18 cellular contexts compared by ENCODE assay signal in genomic region chr2:164850235-164850634, GRCh38. TPM values are rescaled to one million over a fixed set of nuclear protein-coding genes. Genes with fewer than 3 reads are reported as not detected.
A peak's percentile ranks its signal among the peaks of the same experiment; 100 is the strongest.
DNase-seq lines count a peak whose midpoint lies in the region; ATAC-seq, FAIRE-seq and TF ChIP-seq lines count a peak whose summit lies in the region.
"Had no signal": no experiment of that assay in that cellular context is flagged by ENCODE, and none has a peak within 500 bp of the region (broad histone marks: within the 10 kb centered on the region; RNA-seq: fewer than 3 reads in every experiment).

No MANE protein-coding gene starts in this region.

- peak overlapping the region; percentile 9 to 46 for H3K9ac ChIP-seq in kidney (ENCODE audit: low read length in 2 of 2)

- no peaks in the 10 kb centered on the region for H3K36me3 Mint-ChIP-seq in stimulated activated memory B cell treated with anti-CD40 and anti-IgM and Interleukin-4, amounts not matched to agents 10 μg/mL and 1 μg/mL and 100 μg/mL, for 72 hours
- H3K36me3 Mint-ChIP-seq: type B pancreatic cell had no signal

- H3K27ac Mint-ChIP-seq in stimulated activated memory B cell treated with anti-CD40 and anti-IgM and Interleukin-4, amounts not matched to agents 10 μg/mL and 1 μg/mL and 100 μg/mL, for 72 hours: no peak overlapping the region
- H3K27ac Mint-ChIP-seq: stimulated activated naive CD8-positive, alpha-beta T cell treated with anti-CD3 and anti-CD28 coated beads, Interleukin-15, Interleukin-2, amounts not matched to agents 100 ng/mL and 50 ng/mL, for 24 hours; type B pancreatic cell had no signal

- H3K9me3 ChIP-seq in kidney (ENCODE audit: control insufficient read depth in 1 of 2, low read length in 2 of 2) (no peaks in the 10 kb centered on the region), left lung (no peaks in the 10 kb centered on the region)
- H3K9me3 ChIP-seq: Peyer's patch had no signal

- H3K27me3 ChIP-seq in left lung: no peaks in the 10 kb centered on the region
- H3K27me3 ChIP-seq: Peyer's patch had no signal

- DNase-seq in KG1 (lab: John Stamatoyannopoulos, UW) (peak; percentile 32), OCI-M1 (lab: John Stamatoyannopoulos, UW) (peak; percentile 86), kidney (no peak), SHP77 (lab: John Stamatoyannopoulos, UW) (no peak), left lung (no peak)
- no peak for DNase-seq in activated naive CD4-positive, alpha-beta T cell treated with anti-CD3 and anti-CD28 coated beads, Interleukin-2, amount 50 U/mL, for 16 hours
- DNase-seq: activated CD4-positive, alpha-beta T cell treated with anti-CD3 and anti-CD28 coated beads for 48 hours; activated CD8-positive, alpha-beta memory T cell treated with anti-CD3 and anti-CD28 coated beads, Interleukin-2, amount 50 U/mL, for 48 hours; DND-41; NCI-H146; NCI-H774; Peyer's patch had no signal

- no peak for TF ChIP-seq CTCF in kidney (IDR thresholded peaks at IDR 0.05; ENCODE audit: borderline replicate concordance, extremely low read depth, insufficient read depth)
- TF ChIP-seq CTCF in left lung (IDR thresholded peaks at IDR 0.05): no peak

- ATAC-seq in stimulated activated memory B cell treated with anti-CD40 and anti-IgM and Interleukin-4, amounts not matched to agents 10 μg/mL and 1 μg/mL and 100 μg/mL, for 72 hours: peak; percentile 57
- ATAC-seq in HG02763 (IDR thresholded peaks at IDR 0.05; ENCODE audit: unreplicated experiment) (no peak), left lung (no peak)

- peaks cover 16% of the 10 kb centered on the region for H3K4me1 Mint-ChIP-seq in stimulated activated memory B cell treated with anti-CD40 and anti-IgM and Interleukin-4, amounts not matched to agents 10 μg/mL and 1 μg/mL and 100 μg/mL, for 72 hours

- H3K27ac ChIP-seq in kidney (ENCODE audit: low read depth in 2 of 2, low read length in 2 of 2): peak overlapping the region; percentile 43 to 58
- H3K27ac ChIP-seq in left lung: no peak overlapping the region
- H3K27ac ChIP-seq: Peyer's patch had no signal

- no peaks in the 10 kb centered on the region for H3K27me3 Mint-ChIP-seq in stimulated activated memory B cell treated with anti-CD40 and anti-IgM and Interleukin-4, amounts not matched to agents 10 μg/mL and 1 μg/mL and 100 μg/mL, for 72 hours
- H3K27me3 Mint-ChIP-seq: stimulated activated naive CD8-positive, alpha-beta T cell treated with anti-CD3 and anti-CD28 coated beads, Interleukin-15, Interleukin-2, amounts not matched to agents 100 ng/mL and 50 ng/mL, for 24 hours; type B pancreatic cell had no signal

- peak overlapping the region; percentile 10 for H3K4me3 Mint-ChIP-seq in stimulated activated memory B cell treated with anti-CD40 and anti-IgM and Interleukin-4, amounts not matched to agents 10 μg/mL and 1 μg/mL and 100 μg/mL, for 72 hours
- H3K4me3 Mint-ChIP-seq: stimulated activated naive CD8-positive, alpha-beta T cell treated with anti-CD3 and anti-CD28 coated beads, Interleukin-15, Interleukin-2, amounts not matched to agents 100 ng/mL and 50 ng/mL, for 24 hours; type B pancreatic cell had no signal

- no peaks in the 10 kb centered on the region for H3K9me3 Mint-ChIP-seq in stimulated activated memory B cell treated with anti-CD40 and anti-IgM and Interleukin-4, amounts not matched to agents 10 μg/mL and 1 μg/mL and 100 μg/mL, for 72 hours
- H3K9me3 Mint-ChIP-seq: stimulated activated naive CD8-positive, alpha-beta T cell treated with anti-CD3 and anti-CD28 coated beads, Interleukin-15, Interleukin-2, amounts not matched to agents 100 ng/mL and 50 ng/mL, for 24 hours; type B pancreatic cell had no signal

- intact Hi-C loops in kidney (cut with DNase I): no loop called here
- intact Hi-C loops in left lung (cut with DNase I): no loop called here

- H3K4me3 ChIP-seq in kidney (ENCODE audit: low read length in 2 of 2) (peak overlapping the region; percentile 34 to 37), left lung (no peak overlapping the region)
- H3K4me3 ChIP-seq: lung, Peyer's patch had no signal

- peak; percentile 39 for FAIRE-seq in kidney (lab: Jason Lieb, UNC)
- FAIRE-seq: HTR-8/SVneo had no signal

- no peaks in the 10 kb centered on the region for H3K36me3 ChIP-seq in kidney (ENCODE audit: control insufficient read depth in 1 of 2, insufficient read depth in 2 of 2, low read length in 2 of 2)
- no peaks in the 10 kb centered on the region for H3K36me3 ChIP-seq in left lung
- H3K36me3 ChIP-seq: Peyer's patch had no signal

- no peaks in the 10 kb centered on the region for H3K4me1 ChIP-seq in kidney (ENCODE audit: control insufficient read depth in 1 of 2, insufficient read depth in 1 of 2, low read depth in 1 of 2, low read length in 2 of 2)
- H3K4me1 ChIP-seq in left lung: peaks cover 0 to 9% of the 10 kb centered on the region in 2 donors
- H3K4me1 ChIP-seq: Peyer's patch had no signal

RNA-seq across cellular contexts. Expression of gene COBLL1, which starts 8.6 kb away (rescaled TPM):
- total RNA-seq in kidney: 205 TPM
- polyA plus RNA-seq in kidney (ENCODE audit: insufficient read depth, low read depth, low replicate concordance): 39.7 TPM
- 10 to 100 TPM; 65.0 to 74.8 TPM for total RNA-seq in left lung

Comparison
In these comparisons a context has a peak if more than half of its experiments do, and no peak if none do; other contexts are left out.
1. DNase-seq: peak in KG1 (single experiment) and OCI-M1 (single experiment); none in kidney (single experiment), SHP77 (0 of 2), activated naive CD4-positive, alpha-beta T cell treated with anti-CD3 and anti-CD28 coated beads, Interleukin-2, amount 50 U/mL, for 16 hours (single experiment) and left lung (0 of 2).
2. H3K27ac ChIP-seq: peak in kidney (2 of 2); none in left lung (0 of 2).
3. H3K4me3 ChIP-seq: peak in kidney (2 of 2); none in left lung (0 of 2).